25 cellular contexts compared by ENCODE assay signal in genomic region chr2:96926791-96927190, GRCh38. TPM values are rescaled to one million over a fixed set of nuclear protein-coding genes. Genes with fewer than 3 reads are reported as not detected.
DNase-seq lines count a peak whose midpoint lies in the region; ATAC-seq and TF ChIP-seq lines count a peak whose summit lies in the region.
"Had no signal": no experiment of that assay in that cellular context is flagged by ENCODE, and none has a peak within 500 bp of the region (broad histone marks: within the 10 kb centered on the region; RNA-seq: fewer than 3 reads in every experiment).

No MANE protein-coding gene starts in this region.

- intact Hi-C loops in dorsolateral prefrontal cortex (cut with DNase I) (loop anchor here in 1 of 2 donors (10.0 kb wide), 1 partner anchor 52 kb away; the partner anchor contains the start of gene SEMA4C), posterior cingulate gyrus (cut with DNase I) (no loop called here)

- H3K4me1 Mint-ChIP-seq in effector memory CD8-positive, alpha-beta T cell (ENCODE audit: low read depth in 2 of 2): peaks cover 19 to 23% of the 10 kb centered on the region in 2 donors

- ATAC-seq in effector memory CD8-positive, alpha-beta T cell (replicated peaks): no peak

- no peaks in the 10 kb centered on the region for H4K20me1 ChIP-seq in MM.1S (ENCODE audit: insufficient read depth, low read length)

- no peaks in the 10 kb centered on the region for H3K79me2 ChIP-seq in MM.1S (ENCODE audit: low read length)

- no peak overlapping the region for H3K4me2 ChIP-seq in MM.1S (ENCODE audit: low read depth, low read length)
- H3K4me2 ChIP-seq: KMS-11 had no signal

- no peaks in the 10 kb centered on the region for H3F3A ChIP-seq in MM.1S (ENCODE audit: insufficient read depth, low read length)

- no peaks in the 10 kb centered on the region for H3K36me3 ChIP-seq in brain microvascular endothelial cell (replicated peaks)
- H3K36me3 ChIP-seq in MM.1S (replicated peaks; ENCODE audit: insufficient read depth, low read length): no peaks in the 10 kb centered on the region

- no peaks in the 10 kb centered on the region for H3K27me3 ChIP-seq in dorsolateral prefrontal cortex
- H3K27me3 ChIP-seq in layer of hippocampus (ENCODE audit: control insufficient read depth, insufficient read depth, low read length): no peaks in the 10 kb centered on the region
- H3K27me3 ChIP-seq in brain microvascular endothelial cell (replicated peaks): peaks cover 28% of the 10 kb centered on the region
- peaks cover 39% of the 10 kb centered on the region for H3K27me3 ChIP-seq in MM.1S (replicated peaks; ENCODE audit: insufficient read depth, low read length)

- no peak overlapping the region for H3K4me3 Mint-ChIP-seq in effector memory CD8-positive, alpha-beta T cell

- DNase-seq in dorsolateral prefrontal cortex (peak in 6 of 10 donors; percentile 53 to 77 (median 68)), posterior cingulate gyrus (peak in 7 of 10 donors; percentile 55 to 93 (median 70)), DMS53 treated with DMSO at 0.1 percent for 48 hours (lab: John Stamatoyannopoulos, UW; ENCODE audit: unreplicated experiment) (no peak), brain microvascular endothelial cell (no peak), MM.1S (no peak)
- no peak for DNase-seq in effector memory CD8-positive, alpha-beta T cell
- DNase-seq: activated CD4-positive, alpha-beta T cell treated with anti-CD3 and anti-CD28 coated beads, Interleukin-2, amount 50 U/mL, for 4 hours; activated CD4-positive, CD25-positive, alpha-beta regulatory T cell; activated naive CD4-positive, alpha-beta T cell treated with anti-CD3 and anti-CD28 coated beads, Interleukin-2, amount 50 U/mL, for 16 hours; central memory CD4-positive, alpha-beta T cell; dermis blood vessel endothelial cell; islet precursor cell; midbrain; NCI-H1436; NCI-H446 treated with DMSO at 0.1 percent for 48 hours; RPMI8226; small intestine; stimulated activated CD4-positive, alpha-beta T cell treated with anti-CD3 and anti-CD28 coated beads, Interleukin-1b, Interleukin-23, amount 100 ng/mL, for 48 hours; T-helper 1 cell had no signal

- H3K27ac ChIP-seq in dorsolateral prefrontal cortex (peak overlapping the region; percentile 71 to 100 (median 97)), layer of hippocampus (ENCODE audit: low read depth, low read length) (peak overlapping the region; percentile 93), temporal lobe (ENCODE audit: low read depth, low read length) (peak overlapping the region; percentile 99), brain microvascular endothelial cell (no peak overlapping the region), MM.1S (ENCODE audit: low read length) (no peak overlapping the region)
- H3K27ac ChIP-seq: KMS-11 had no signal

- no peaks in the 10 kb centered on the region for H3K9me2 ChIP-seq in MM.1S (replicated peaks; ENCODE audit: insufficient read depth, low read length)

- H3K9me3 ChIP-seq in MM.1S (replicated peaks; ENCODE audit: insufficient read depth, low read length): no peaks in the 10 kb centered on the region

- TF ChIP-seq CTCF in dorsolateral prefrontal cortex (IDR thresholded peaks at IDR 0.05 in 54 of 56, conservative IDR thresholded peaks at IDR 0.05 in 2 of 56; ENCODE audit: low read depth in 1 of 56, partially characterized antibody in 56 of 56): no peak
- no peak for TF ChIP-seq CTCF in brain microvascular endothelial cell (IDR thresholded peaks at IDR 0.05; ENCODE audit: low read depth, low read length, missing control alignments)
- TF ChIP-seq CTCF in MM.1S (IDR thresholded peaks at IDR 0.05; ENCODE audit: low read length): no peak

- H3K27me3 Mint-ChIP-seq in effector memory CD8-positive, alpha-beta T cell: no peaks in the 10 kb centered on the region

- no peak overlapping the region for H3K9ac ChIP-seq in MM.1S (ENCODE audit: low read length)
- H3K9ac ChIP-seq: KMS-11 had no signal

- no peaks in the 10 kb centered on the region for H3K4me1 ChIP-seq in MM.1S (ENCODE audit: low read length)

- no peak overlapping the region for H2AFZ ChIP-seq in MM.1S (ENCODE audit: low read length)

- peak overlapping the region in 1 of 2 donors; percentile 56 for H3K27ac Mint-ChIP-seq in effector memory CD8-positive, alpha-beta T cell

- H3K36me3 Mint-ChIP-seq in effector memory CD8-positive, alpha-beta T cell (ENCODE audit: insufficient read depth): peaks cover 4% of the 10 kb centered on the region

- in situ Hi-C loops in brain microvascular endothelial cell (cut with HindIII; ENCODE audit: low pct_ligation_motif_present, low sequenced_read_pairs): no loop called here

- no peaks in the 10 kb centered on the region for H3K9me3 Mint-ChIP-seq in effector memory CD8-positive, alpha-beta T cell

- peak overlapping the region in 18 of 59 donors; percentile 17 to 43 (median 32) for H3K4me3 ChIP-seq in dorsolateral prefrontal cortex
- no peak overlapping the region for H3K4me3 ChIP-seq in brain microvascular endothelial cell (ENCODE audit: low read depth, low read length)
- no peak overlapping the region for H3K4me3 ChIP-seq in MM.1S (ENCODE audit: low read length)

RNA-seq across cellular contexts. Expression of gene SEMA4C, which starts 56.9 kb away (rescaled TPM):
- total RNA-seq in dorsolateral prefrontal cortex (100 to 1,000 TPM in 4 of 120 experiments, 10 to 100 TPM in 116; 38.3 to 139 (median 61.8) TPM), temporal lobe (42.8 TPM)

RNA-seq across cellular contexts. Expression of gene FAM178B, which starts 59.6 kb away (rescaled TPM):
- total RNA-seq in dorsolateral prefrontal cortex: 10 to 100 TPM in 40 of 120 experiments, 1 to 10 TPM in 80; 1.5 to 44.2 (median 8.0) TPM
- total RNA-seq in temporal lobe: not detected
- total RNA-seq: Daoy, dermis blood vessel endothelial cell, endothelial cell of umbilical vein, glomerular endothelial cell had no signal

Comparison
In these comparisons a context has a peak if more than half of its experiments do, and no peak if none do; other contexts are left out.
1. DNase-seq: peak in dorsolateral prefrontal cortex (6 of 10) and posterior cingulate gyrus (7 of 10); none in DMS53 treated with DMSO at 0.1 percent for 48 hours (single experiment), effector memory CD8-positive, alpha-beta T cell (0 of 3), brain microvascular endothelial cell (single experiment) and MM.1S (single experiment).
2. H3K27ac ChIP-seq: peak in dorsolateral prefrontal cortex (59 of 59), layer of hippocampus (single experiment) and temporal lobe (single experiment); none in brain microvascular endothelial cell (single experiment) and MM.1S (single experiment).